ENCODE assay signal across 25 cellular contexts in the genomic region with DNA sequence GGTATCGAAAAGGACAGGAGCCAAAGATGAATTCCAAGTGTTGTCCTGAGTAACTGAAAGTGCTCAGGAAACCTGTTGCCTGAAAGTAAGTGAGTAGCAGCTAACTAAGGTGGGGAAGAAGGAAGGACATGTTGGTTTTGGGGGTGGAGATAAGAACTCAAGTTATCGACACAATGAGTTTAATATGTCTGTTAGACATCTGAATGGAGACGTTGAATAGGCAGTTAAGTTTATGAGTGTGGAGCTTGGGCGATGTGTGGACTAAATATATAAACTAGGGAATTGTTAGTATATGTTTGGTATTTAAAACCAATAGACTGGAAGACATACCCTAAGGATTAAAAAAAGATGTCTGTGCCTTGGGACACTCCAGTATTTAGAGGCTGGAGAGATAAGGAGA.
A peak's percentile ranks its signal among the peaks of the same experiment; 100 is the strongest.
DNase-seq lines count a peak whose midpoint lies in the region; ATAC-seq and TF ChIP-seq lines count a peak whose summit lies in the region.
"Had no signal": no experiment of that assay in that cellular context is flagged by ENCODE, and none has a peak within 500 bp of the region (broad histone marks: within the 10 kb centered on the region; RNA-seq: fewer than 3 reads in every experiment).

No MANE protein-coding gene starts in this region.

- POLR2A ChIA-PET in HEK293 (lab: Yijun Ruan, JAX), result no interaction called here
- POLR2A ChIA-PET in CD4-positive, alpha-beta T cell (lab: Charles Lee), result no interaction called here

- H4K5ac ChIP-seq in mesendoderm (ENCODE audit: low read length), result peak overlapping the region; percentile 72

- H2BK15ac ChIP-seq in mesendoderm (replicated peaks; ENCODE audit: low read depth), result no peak overlapping the region

- H3K4me3 ChIP-seq in HEK293 (ENCODE audit: low read depth, low read length) (no peak overlapping the region), hepatocyte (no peak overlapping the region), mesendoderm (ENCODE audit: low read length) (no peak overlapping the region), mucosa of rectum (ENCODE audit: low read length in 2 of 2) (no peak overlapping the region)
- H3K4me3 ChIP-seq: A549; BLaER1 treated with 17β-estradiol and CSF1 and Interleukin-3, amounts not matched to agents 10 nM and 100 nM; GM12878 had no signal

- TF ChIP-seq CTCF in HEK293 (tag by site-specific recombination; IDR thresholded peaks at IDR 0.05) (no peak), hepatocyte (IDR thresholded peaks at IDR 0.05; ENCODE audit: poor library complexity) (no peak)
- TF ChIP-seq CTCF in CD4-positive, alpha-beta T cell (IDR thresholded peaks at IDR 0.05), result no peak

- no peak overlapping the region for H3K27ac Mint-ChIP-seq in CD4-positive, alpha-beta T cell
- H3K27ac Mint-ChIP-seq: B cell; CD14-positive monocyte; CD4-positive, CD25-positive, alpha-beta regulatory T cell; CD8-positive, alpha-beta T cell had no signal

- no peak for DNase-seq in hepatocyte (ENCODE audit: low spot score)
- no peak for DNase-seq in mesendoderm
- no peak for DNase-seq in NCI-H748 (lab: John Stamatoyannopoulos, UW; ENCODE audit: unreplicated experiment)
- no peak for DNase-seq in left lobe of liver (ENCODE audit: low spot score)
- no peak for DNase-seq in CD4-positive, alpha-beta T cell
- DNase-seq: AML-193; Calu3; CD4-positive, CD25-positive, alpha-beta regulatory T cell; CD8-positive, alpha-beta T cell; DMS 273 treated with DMSO at 0.1 percent for 48 hours; DMS153; DMS53; DMS79; DND-41; EL; GDM1 had no signal

- peak overlapping the region; percentile 95 for H2AK5ac ChIP-seq in mesendoderm (ENCODE audit: low read length)

- H3K23ac ChIP-seq in mesendoderm (ENCODE audit: low read length), result no peak overlapping the region

- H3K36me3 ChIP-seq in HEK293 (ENCODE audit: control insufficient read depth in 2 of 2, insufficient read depth in 1 of 2, low read length in 2 of 2), result no peaks in the 10 kb centered on the region
- H3K36me3 ChIP-seq in hepatocyte (replicated peaks; ENCODE audit: insufficient read depth, low read depth), result no peaks in the 10 kb centered on the region
- no peaks in the 10 kb centered on the region for H3K36me3 ChIP-seq in mesendoderm (ENCODE audit: control insufficient read depth, insufficient read depth, low read length)
- no peaks in the 10 kb centered on the region for H3K36me3 ChIP-seq in mucosa of rectum (ENCODE audit: control insufficient read depth in 2 of 2, insufficient read depth in 2 of 2, low read length in 2 of 2)
- H3K36me3 ChIP-seq: BLaER1 treated with 17β-estradiol and CSF1 and Interleukin-3, amounts not matched to agents 10 nM and 100 nM had no signal

- H3K79me1 ChIP-seq in mesendoderm (ENCODE audit: low read length), result no peaks in the 10 kb centered on the region

- H3K9ac ChIP-seq in mesendoderm (ENCODE audit: low read length) (no peak overlapping the region), mucosa of rectum (ENCODE audit: low read depth in 1 of 2, low read length in 2 of 2) (no peak overlapping the region)
- H3K9ac ChIP-seq: BLaER1 treated with 17β-estradiol and CSF1 and Interleukin-3, amounts not matched to agents 10 nM and 100 nM had no signal

- peak overlapping the region; percentile 8 for H2BK5ac ChIP-seq in mesendoderm (ENCODE audit: low read length)

- H3K27ac ChIP-seq in HEK293 (ENCODE audit: extremely low read depth, low read depth, low read length) (no peak overlapping the region), hepatocyte (peak overlapping the region; percentile 82), mesendoderm (ENCODE audit: low read depth, low read length) (no peak overlapping the region), mucosa of rectum (ENCODE audit: low read depth in 2 of 2, low read length in 2 of 2) (peak overlapping the region; percentile 29 to 45)
- no peak overlapping the region for H3K27ac ChIP-seq in CD4-positive, alpha-beta T cell (ENCODE audit: low read depth, low read length)
- H3K27ac ChIP-seq: 22Rv1; A549; BLaER1 treated with 17β-estradiol and CSF1 and Interleukin-3, amounts not matched to agents 10 nM and 100 nM had no signal

- H4K20me1 ChIP-seq in hepatocyte (ENCODE audit: insufficient read depth, poor library complexity, severe bottlenecking), result no peaks in the 10 kb centered on the region
- H4K20me1 ChIP-seq: BLaER1 treated with 17β-estradiol and CSF1 and Interleukin-3, amounts not matched to agents 10 nM and 100 nM had no signal

- no peaks in the 10 kb centered on the region for H3K36me3 Mint-ChIP-seq in CD4-positive, alpha-beta T cell (ENCODE audit: low read depth)
- H3K36me3 Mint-ChIP-seq: CD14-positive monocyte; CD4-positive, CD25-positive, alpha-beta regulatory T cell; CD8-positive, alpha-beta T cell had no signal

- H3K56ac ChIP-seq in mesendoderm (ENCODE audit: low read length), result peak overlapping the region; percentile 45

- peak overlapping the region; percentile 63 for H3K18ac ChIP-seq in mesendoderm (ENCODE audit: low read length)

- H3K27me3 Mint-ChIP-seq in CD4-positive, alpha-beta T cell, result peaks cover 19% of the 10 kb centered on the region
- H3K27me3 Mint-ChIP-seq: CD4-positive, CD25-positive, alpha-beta regulatory T cell had no signal

- H3K4me2 ChIP-seq in hepatocyte (peak overlapping the region; percentile 25), mesendoderm (ENCODE audit: low read length) (no peak overlapping the region)
- H3K4me2 ChIP-seq: A549 had no signal

- no peaks in the 10 kb centered on the region for H3K27me3 ChIP-seq in hepatocyte
- no peaks in the 10 kb centered on the region for H3K27me3 ChIP-seq in mesendoderm (ENCODE audit: insufficient read depth, low read length, poor library complexity)
- H3K27me3 ChIP-seq in mucosa of rectum (ENCODE audit: control insufficient read depth in 2 of 2, insufficient read depth in 2 of 2, low read length in 2 of 2), result peaks cover 0 to 2% of the 10 kb centered on the region in 2 donors
- no peaks in the 10 kb centered on the region for H3K27me3 ChIP-seq in CD4-positive, alpha-beta T cell (ENCODE audit: control insufficient read depth, insufficient read depth, low read length)
- H3K27me3 ChIP-seq: BLaER1 treated with 17β-estradiol and CSF1 and Interleukin-3, amounts not matched to agents 10 nM and 100 nM had no signal

- H3K4me1 ChIP-seq in HEK293 (ENCODE audit: control insufficient read depth, insufficient read depth, low read length) (no peaks in the 10 kb centered on the region), hepatocyte (ENCODE audit: insufficient read depth) (peaks cover 17% of the 10 kb centered on the region), mesendoderm (ENCODE audit: control insufficient read depth, low read depth, low read length) (peaks cover 23% of the 10 kb centered on the region), mucosa of rectum (ENCODE audit: control insufficient read depth in 2 of 2, insufficient read depth in 2 of 2, low read length in 2 of 2) (peaks cover 7 to 9% of the 10 kb centered on the region in 2 donors)
- H3K4me1 ChIP-seq: A549 had no signal

- no peak overlapping the region for H2BK120ac ChIP-seq in mesendoderm (ENCODE audit: low read depth, low read length)

- WGBS in hepatocyte (ENCODE audit: low lambda C conversion rate, missing lambda C conversion rate), result 53% methylated on average over 4 of the region's 4 CpGs
- no CpG with 5 or more reads among the region's 4 CpGs for WGBS in mesendoderm (ENCODE audit: extremely low coverage, insufficient coverage, low lambda C conversion rate)

- no peak for ATAC-seq in left lobe of liver
- ATAC-seq in CD4-positive, alpha-beta T cell (ENCODE audit: poor library complexity), result no peak
- ATAC-seq: A549; CD8-positive, alpha-beta T cell; GM12878 had no signal

- CTCF ChIA-PET in HEK293 (lab: Yijun Ruan, JAX), result interaction anchor here (0.6 to 1.2 kb wide), 2 partner anchors 337 to 378 kb away, joined by 3 read pairs; no protein-coding TSS in a partner anchor
- CTCF ChIA-PET in CD4-positive, alpha-beta T cell (lab: Charles Lee), result interaction anchor here (0.6 kb wide), 1 partner anchor 201 kb away, joined by 3 read pairs; no protein-coding TSS in a partner anchor

- H4K8ac ChIP-seq in mesendoderm (ENCODE audit: low read depth, low read length), result no peak overlapping the region

- H3K79me2 ChIP-seq in hepatocyte, result no peaks in the 10 kb centered on the region
- no peaks in the 10 kb centered on the region for H3K79me2 ChIP-seq in mesendoderm (ENCODE audit: control insufficient read depth, insufficient read depth, low read length)

- no peak overlapping the region for H2AFZ ChIP-seq in hepatocyte

- H3K9me3 ChIP-seq in HEK293 (ENCODE audit: control insufficient read depth, insufficient read depth, low read depth, low read length) (no peaks in the 10 kb centered on the region), hepatocyte (ENCODE audit: low read depth) (no peaks in the 10 kb centered on the region), mucosa of rectum (ENCODE audit: control insufficient read depth in 2 of 2, low read length in 2 of 2) (no peaks in the 10 kb centered on the region)
- H3K9me3 ChIP-seq in CD4-positive, alpha-beta T cell (ENCODE audit: control insufficient read depth, low read length), result no peaks in the 10 kb centered on the region
- H3K9me3 ChIP-seq: A549; BLaER1 treated with 17β-estradiol and CSF1 and Interleukin-3, amounts not matched to agents 10 nM and 100 nM; Caco-2 had no signal

- no peak overlapping the region for H3K4ac ChIP-seq in mesendoderm (ENCODE audit: low read depth, low read length)

- no peaks in the 10 kb centered on the region for H3K9me3 Mint-ChIP-seq in CD4-positive, alpha-beta T cell
- H3K9me3 Mint-ChIP-seq: CD8-positive, alpha-beta T cell had no signal

- no peak overlapping the region for H3K4me3 Mint-ChIP-seq in CD4-positive, alpha-beta T cell
- H3K4me3 Mint-ChIP-seq: B cell; CD14-positive monocyte; CD4-positive, CD25-positive, alpha-beta regulatory T cell; CD8-positive, alpha-beta T cell had no signal

- intact Hi-C loops in CD4-positive, alpha-beta T cell (cut with DNase I, micrococcal nuclease), result no loop called here

- no peaks in the 10 kb centered on the region for H3K4me1 Mint-ChIP-seq in CD4-positive, alpha-beta T cell (ENCODE audit: low read depth)
- H3K4me1 Mint-ChIP-seq: B cell, CD14-positive monocyte had no signal

- H3K9me2 ChIP-seq in hepatocyte (replicated peaks; ENCODE audit: insufficient read depth), result no peaks in the 10 kb centered on the region

TF ChIP-seq in HEK293, 187 proteins besides CTCF, POLR2A, EP300 and RAD21:
- TF ChIP-seq ZNF623 (tag by site-specific recombination; IDR thresholded peaks at IDR 0.05) (no peak), ZNF596 (tag by site-specific recombination; IDR thresholded peaks at IDR 0.05) (no peak), ZBTB6 (tag by site-specific recombination; IDR thresholded peaks at IDR 0.05) (no peak), SCRT2 (tag by site-specific recombination; IDR thresholded peaks at IDR 0.05) (peak; percentile 19; the same call in 1 of the 2 replicates)

Comparison
In these comparisons a context has a peak if more than half of its experiments do, and no peak if none do; other contexts are left out.
1. H3K27ac ChIP-seq: peak in hepatocyte (single experiment) and mucosa of rectum (2 of 2); none in HEK293 (single experiment), mesendoderm (single experiment) and CD4-positive, alpha-beta T cell (single experiment).